17 cellular contexts compared by ENCODE assay signal in genomic region chr6:12941422-12941821, GRCh38.
DNase-seq lines count a peak whose midpoint lies in the region; ATAC-seq and TF ChIP-seq lines count a peak whose summit lies in the region.
"Had no signal": no experiment of that assay in that cellular context is flagged by ENCODE, and none has a peak within 500 bp of the region (broad histone marks: within the 10 kb centered on the region; RNA-seq: fewer than 3 reads in every experiment).

No MANE protein-coding gene starts in this region.

- intact Hi-C loops in ovary (cut with DNase I): no loop called here

- DNase-seq in AG10803 (ENCODE audit: low read depth) (peak; percentile 16), EL (peak; percentile 39), RPMI7951 (ENCODE audit: low read depth) (peak; percentile 18), choroid plexus epithelial cell (ENCODE audit: low read depth) (peak; percentile 23), superior temporal gyrus (ENCODE audit: extremely low spot score) (no peak), NCI-H1092 treated with DMSO at 0.1 percent for 48 hours (lab: John Stamatoyannopoulos, UW) (no peak), ovary (no peak)
- DNase-seq: BE2C; effector CD4-positive, alpha-beta T cell; GDM1; NCI-H1436 treated with DMSO at 0.1 percent for 48 hours; stimulated activated naive B cell treated with anti-CD40 and anti-IgM and Interleukin-4, amounts not matched to agents 10 μg/mL and 1 μg/mL and 100 μg/mL, for 72 hours; trophoblast cell had no signal

- no peak for TF ChIP-seq CTCF in AG10803 (conservative IDR thresholded peaks at IDR 0.05; ENCODE audit: low read length)
- no peak for TF ChIP-seq CTCF in choroid plexus epithelial cell (conservative IDR thresholded peaks at IDR 0.05; ENCODE audit: low read depth, low read length)
- no peak for TF ChIP-seq CTCF in ovary (IDR thresholded peaks at IDR 0.05)

- no peaks in the 10 kb centered on the region for H3K36me3 ChIP-seq in ovary
- H3K36me3 ChIP-seq: BE2C had no signal

- H3K9me3 ChIP-seq in ovary: no peaks in the 10 kb centered on the region
- H3K9me3 ChIP-seq: BE2C had no signal

- no peaks in the 10 kb centered on the region for H3K27me3 ChIP-seq in ovary
- H3K27me3 ChIP-seq: BE2C, hepatocyte had no signal

- ATAC-seq in GM21423 (IDR thresholded peaks at IDR 0.05; ENCODE audit: unreplicated experiment): no peak
- ATAC-seq: stimulated activated naive B cell treated with anti-CD40 and anti-IgM and Interleukin-4, amounts not matched to agents 10 μg/mL and 1 μg/mL and 100 μg/mL, for 72 hours; WTC11 had no signal

- H3K4me1 ChIP-seq in ovary (ENCODE audit: insufficient read depth): no peaks in the 10 kb centered on the region
- H3K4me1 ChIP-seq: BE2C had no signal

- no peak for TF ChIP-seq POLR2A in ovary (IDR thresholded peaks at IDR 0.05)

- TF ChIP-seq EP300 in ovary (IDR thresholded peaks at IDR 0.05): no peak

- 19 to 27% (median 20%) methylated on average over 8 of the region's 8 CpGs for WGBS in ovary, 3 donors

- H3K27ac ChIP-seq in ovary: no peak overlapping the region
- H3K27ac ChIP-seq: hepatocyte, HL-60 had no signal

- H3K4me3 ChIP-seq in AG10803 (ENCODE audit: low read length): no peak overlapping the region
- no peak overlapping the region for H3K4me3 ChIP-seq in choroid plexus epithelial cell (ENCODE audit: low read depth, low read length)
- H3K4me3 ChIP-seq in ovary: no peak overlapping the region
- H3K4me3 ChIP-seq: hepatocyte had no signal

Comparison
In these comparisons a context has a peak if more than half of its experiments do, and no peak if none do; other contexts are left out.
1. DNase-seq: peak in AG10803 (single experiment), EL (single experiment), RPMI7951 (single experiment) and choroid plexus epithelial cell (single experiment); none in superior temporal gyrus (single experiment), NCI-H1092 treated with DMSO at 0.1 percent for 48 hours (single experiment) and ovary (0 of 5).